Comparison of ENCODE assay signal across 9 cellular contexts in genomic region chr20:44532248-44532980, GRCh38. TPM values are rescaled to one million over a fixed set of nuclear protein-coding genes. Genes with fewer than 3 reads are reported as not detected.
DNase-seq lines count a peak whose midpoint lies in the region; ATAC-seq and TF ChIP-seq lines count a peak whose summit lies in the region.
"Had no signal": no experiment of that assay in that cellular context is flagged by ENCODE, and none has a peak within 500 bp of the region (broad histone marks: within the 10 kb centered on the region; RNA-seq: fewer than 3 reads in every experiment).

No MANE protein-coding gene starts in this region.

- no peaks in the 10 kb centered on the region for H3K9me3 Mint-ChIP-seq in nephron progenitor cell
- H3K9me3 Mint-ChIP-seq: brain had no signal

- no peak for DNase-seq in MM.1S
- no peak for DNase-seq in esophagus muscularis mucosa (ENCODE audit: extremely low spot score)
- no peak for DNase-seq in dedifferentiated amniotic fluid mesenchymal stem cell (ENCODE audit: extremely low spot score)
- DNase-seq in nephron progenitor cell, result no peak
- no peak for DNase-seq in RWPE1 (ENCODE audit: low spot score)

- TF ChIP-seq EP300 in esophagus muscularis mucosa (IDR thresholded peaks at IDR 0.05), result no peak

- no peak for TF ChIP-seq CTCF in MM.1S (IDR thresholded peaks at IDR 0.05; ENCODE audit: low read length)
- no peak for TF ChIP-seq CTCF in esophagus muscularis mucosa (IDR thresholded peaks at IDR 0.05)
- TF ChIP-seq CTCF in nephron progenitor cell (IDR thresholded peaks at IDR 0.05), result no peak
- TF ChIP-seq CTCF in RWPE1 (conservative IDR thresholded peaks at IDR 0.05; ENCODE audit: low read depth), result no peak

- H3K9ac ChIP-seq in BLaER1 (peak overlapping the region; percentile 75), MM.1S (ENCODE audit: low read length) (peak overlapping the region; percentile 88)

- 9% methylated on average over 11 of the region's 11 CpGs for WGBS in esophagus muscularis mucosa

- H3K9me2 ChIP-seq in MM.1S (replicated peaks; ENCODE audit: insufficient read depth, low read length), result no peaks in the 10 kb centered on the region

- H3K27ac ChIP-seq in BLaER1 (peak overlapping the region; percentile 57; the same call in 1 of the 2 replicates), MM.1S (ENCODE audit: low read length) (no peak overlapping the region), esophagus muscularis mucosa (replicated peaks in 1 of 4) (peak overlapping the region; percentile 83 to 91 (median 88)), RWPE1 (no peak overlapping the region)

- H3K27me3 ChIP-seq in BLaER1 (peaks cover 29% of the 10 kb centered on the region), MM.1S (replicated peaks; ENCODE audit: insufficient read depth, low read length) (no peaks in the 10 kb centered on the region; the same call in 1 of the 2 replicates), esophagus muscularis mucosa (no peaks in the 10 kb centered on the region), neuron (ENCODE audit: insufficient read depth, low read length) (no peaks in the 10 kb centered on the region)

- 0 out of 2 replicates have a peak, but pooled peaks cover 7% of the 10 kb centered on the region for H3F3A ChIP-seq in MM.1S (ENCODE audit: insufficient read depth, low read length)

- no peak for TF ChIP-seq POLR2A in esophagus muscularis mucosa (IDR thresholded peaks at IDR 0.05; ENCODE audit: low read depth)

- H3K9me3 ChIP-seq in BLaER1, result no peaks in the 10 kb centered on the region
- no peaks in the 10 kb centered on the region for H3K9me3 ChIP-seq in MM.1S (replicated peaks; ENCODE audit: insufficient read depth, low read length)
- no peaks in the 10 kb centered on the region for H3K9me3 ChIP-seq in esophagus muscularis mucosa
- H3K9me3 ChIP-seq in neuron (ENCODE audit: low read length), result no peaks in the 10 kb centered on the region

- peaks cover 8% of the 10 kb centered on the region for H3K4me1 Mint-ChIP-seq in nephron progenitor cell

- CTCF ChIA-PET in RWPE1 (lab: Yijun Ruan, JAX), result interaction anchor here (0.5 to 1.0 kb wide), 3 partner anchors 71 to 79 kb away, joined by 3 to 4 read pairs (median 3); no protein-coding TSS in a partner anchor

- peak overlapping the region; percentile 89 for H3K4me2 ChIP-seq in BLaER1
- peak overlapping the region; percentile 90 for H3K4me2 ChIP-seq in MM.1S (ENCODE audit: low read depth, low read length)

- H3K79me2 ChIP-seq in MM.1S (ENCODE audit: low read length), result no peaks in the 10 kb centered on the region

- no peaks in the 10 kb centered on the region for H3K36me3 Mint-ChIP-seq in nephron progenitor cell (ENCODE audit: low read depth)
- H3K36me3 Mint-ChIP-seq: brain had no signal

- no peak overlapping the region for H3K27ac Mint-ChIP-seq in nephron progenitor cell

- H3K4me3 ChIP-seq in BLaER1 (peak overlapping the region; percentile 77), MM.1S (ENCODE audit: low read length) (peak overlapping the region; percentile 95), esophagus muscularis mucosa (peak overlapping the region; percentile 81 to 89 (median 87)), neuron (ENCODE audit: low read length) (peak overlapping the region; percentile 94)

- H3K4me1 ChIP-seq in BLaER1, result peaks cover 17% of the 10 kb centered on the region
- peaks cover 5% of the 10 kb centered on the region; the same call in 1 of the 2 replicates for H3K4me1 ChIP-seq in MM.1S (ENCODE audit: low read length)
- peaks cover 5 to 60% (median 50%) of the 10 kb centered on the region in 4 donors for H3K4me1 ChIP-seq in esophagus muscularis mucosa
- H3K4me1 ChIP-seq in neuron (ENCODE audit: insufficient read depth, low read length), result peaks cover 6% of the 10 kb centered on the region

- H4K20me1 ChIP-seq in BLaER1, result no peaks in the 10 kb centered on the region
- no peaks in the 10 kb centered on the region for H4K20me1 ChIP-seq in MM.1S (ENCODE audit: insufficient read depth, low read length)

- ATAC-seq in GM19035 (IDR thresholded peaks at IDR 0.05; ENCODE audit: unreplicated experiment), result no peak

- peak overlapping the region; percentile 100 for H2AFZ ChIP-seq in MM.1S (ENCODE audit: low read length)
- H2AFZ ChIP-seq in neuron (ENCODE audit: low read depth, low read length), result peak overlapping the region; percentile 90

- no peak overlapping the region for H3K4me3 Mint-ChIP-seq in nephron progenitor cell

- no peaks in the 10 kb centered on the region for H3K27me3 Mint-ChIP-seq in nephron progenitor cell (ENCODE audit: low read depth, poor library complexity)

- intact Hi-C loops in esophagus muscularis mucosa (cut with DNase I), result no loop called here

- H3K36me3 ChIP-seq in BLaER1, result no peaks in the 10 kb centered on the region
- H3K36me3 ChIP-seq in MM.1S (replicated peaks; ENCODE audit: insufficient read depth, low read length), result no peaks in the 10 kb centered on the region
- H3K36me3 ChIP-seq in esophagus muscularis mucosa, result no peaks in the 10 kb centered on the region
- H3K36me3 ChIP-seq in neuron (ENCODE audit: insufficient read depth, low read length), result no peaks in the 10 kb centered on the region

- POLR2A ChIA-PET in RWPE1 (lab: Yijun Ruan, JAX; ENCODE audit: low non-redundant PET), result no interaction called here

RNA-seq across cellular contexts. Expression of gene SERINC3, which starts 10.5 kb away (rescaled TPM):
- 100 to 1,000 TPM; 121 to 175 (median 138) TPM for total RNA-seq in esophagus muscularis mucosa

RNA-seq across cellular contexts. Expression of gene PKIG, which starts 50.0 kb away (rescaled TPM):
- total RNA-seq in esophagus muscularis mucosa, result 100 to 1,000 TPM; 305 to 398 (median 357) TPM

RNA-seq across cellular contexts. Expression of gene TTPAL, which starts 56.7 kb away (rescaled TPM):
- total RNA-seq in esophagus muscularis mucosa, result 10 to 100 TPM in 3 of 4 donors, 1 to 10 TPM in 1; 9.6 to 18.2 (median 13.0) TPM

Comparison
In these comparisons a context has a peak if more than half of its experiments do, and no peak if none do; other contexts are left out.
1. H3K27ac ChIP-seq: peak in BLaER1 (single experiment) and esophagus muscularis mucosa (4 of 4); none in MM.1S (single experiment) and RWPE1 (single experiment).
2. Peak in every context shown above with its lines, with median percentiles within 50 percentile points of each other: H3K4me3 ChIP-seq.